Comparison of ENCODE assay signal across 6 cellular contexts in the genomic region with DNA sequence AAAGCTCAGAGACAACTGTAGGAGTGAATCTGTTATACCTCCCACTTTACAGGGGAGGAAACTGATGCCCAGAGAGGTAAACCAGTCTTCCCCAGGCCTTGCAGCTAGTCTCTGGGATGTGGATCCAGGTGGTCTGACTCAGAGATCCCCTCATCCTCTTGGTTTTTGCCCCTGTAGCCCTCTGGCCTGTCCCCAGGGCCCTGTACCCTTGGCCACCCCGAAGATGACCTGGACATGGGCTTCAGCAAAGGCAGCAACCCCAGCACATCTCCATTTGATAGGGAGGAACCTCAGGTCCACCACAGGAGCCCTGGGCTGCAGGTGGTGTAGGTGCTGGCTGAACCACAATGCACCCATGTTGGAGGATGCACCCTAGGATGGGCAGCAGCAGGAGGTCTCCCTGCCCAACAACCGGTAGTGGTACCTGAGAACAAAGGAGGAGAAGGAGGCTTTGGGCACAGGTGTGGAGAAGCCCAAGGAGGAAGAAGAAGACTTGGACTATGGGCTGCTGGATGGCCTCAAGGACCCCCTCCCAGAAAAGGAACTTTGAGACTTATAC. TPM values are rescaled to one million over a fixed set of nuclear protein-coding genes. Genes with fewer than 3 reads are reported as not detected.
"Had no signal": no experiment of that assay in that cellular context is flagged by ENCODE, and none has a peak within 500 bp of the region (broad histone marks: within the 10 kb centered on the region; RNA-seq: fewer than 3 reads in every experiment).

No MANE protein-coding gene starts in this region.

RNA-seq across cellular contexts. Expression of a gene that starts 26.3 kb away (rescaled TPM):
- total RNA-seq: HepG2, HT1080, IMR-90, M059J, Right ventricle myocardium superior, SJSA1 had no signal
- polyA plus RNA-seq: HepG2, IMR-90 had no signal
